1 cellular context compared by ENCODE assay signal in the genomic region with DNA sequence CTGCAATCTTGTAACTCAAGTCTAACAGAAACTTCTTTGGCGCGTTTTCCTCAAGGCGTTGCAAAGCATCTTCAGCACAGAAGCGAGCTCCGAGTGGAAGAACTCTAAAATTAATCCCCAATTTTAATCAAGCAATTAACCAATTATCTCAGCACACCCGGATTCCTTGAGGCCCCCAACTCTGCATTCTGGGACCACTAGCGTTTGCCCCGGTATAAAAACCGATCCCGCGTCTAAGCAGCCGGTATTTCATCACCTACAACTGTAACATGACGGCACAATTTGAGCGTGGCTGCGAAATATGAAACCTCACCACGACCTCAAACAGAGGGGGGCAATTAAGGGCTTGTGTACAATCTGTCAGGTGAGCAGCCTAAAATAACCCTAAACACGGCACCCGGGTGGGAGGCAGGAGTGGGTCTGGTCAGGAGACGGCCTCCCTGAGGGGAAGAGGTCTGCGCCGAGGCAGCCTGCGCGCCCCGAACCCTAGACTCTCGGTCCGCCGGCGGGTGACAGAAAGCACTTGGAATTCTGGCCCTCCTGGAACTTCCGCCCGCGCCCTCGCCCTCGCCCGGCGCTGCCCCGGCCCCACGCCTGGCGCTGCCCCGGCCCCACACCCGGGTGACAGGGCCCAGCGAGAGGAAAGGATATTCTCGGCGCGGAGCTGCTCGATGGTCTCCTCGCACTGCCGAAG.
TF ChIP-seq lines count a peak whose summit lies in the region.

No MANE protein-coding gene starts in this region.

TF ChIP-seq in HEK293, 187 proteins besides CTCF, POLR2A, EP300 and RAD21 (continued from another document):
- TF ChIP-seq, protein P1, sequence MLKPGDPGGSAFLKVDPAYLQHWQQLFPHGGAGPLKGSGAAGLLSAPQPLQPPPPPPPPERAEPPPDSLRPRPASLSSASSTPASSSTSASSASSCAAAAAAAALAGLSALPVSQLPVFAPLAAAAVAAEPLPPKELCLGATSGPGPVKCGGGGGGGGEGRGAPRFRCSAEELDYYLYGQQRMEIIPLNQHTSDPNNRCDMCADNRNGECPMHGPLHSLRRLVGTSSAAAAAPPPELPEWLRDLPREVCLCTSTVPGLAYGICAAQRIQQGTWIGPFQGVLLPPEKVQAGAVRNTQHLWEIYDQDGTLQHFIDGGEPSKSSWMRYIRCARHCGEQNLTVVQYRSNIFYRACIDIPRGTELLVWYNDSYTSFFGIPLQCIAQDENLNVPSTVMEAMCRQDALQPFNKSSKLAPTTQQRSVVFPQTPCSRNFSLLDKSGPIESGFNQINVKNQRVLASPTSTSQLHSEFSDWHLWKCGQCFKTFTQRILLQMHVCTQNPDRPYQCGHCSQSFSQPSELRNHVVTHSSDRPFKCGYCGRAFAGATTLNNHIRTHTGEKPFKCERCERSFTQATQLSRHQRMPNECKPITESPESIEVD (tag by site-specific recombination; IDR thresholded peaks at IDR 0.05) = 0 out of 2 replicates have a peak, but pooled peaks have one; percentile 29
- TF ChIP-seq MZF1 (tag by site-specific recombination; IDR thresholded peaks at IDR 0.05; ENCODE audit: borderline replicate concordance) (peak; percentile 14; the same call in 1 of the 2 replicates), ZNF341 (tag by site-specific recombination; IDR thresholded peaks at IDR 0.05; ENCODE audit: low read depth) (peak; percentile 55; the same call in 1 of the 2 replicates), ZNF785 (tag by site-specific recombination; IDR thresholded peaks at IDR 0.05) (peak; percentile 47; the same call in 1 of the 2 replicates), MYNN (tag by site-specific recombination; IDR thresholded peaks at IDR 0.05; ENCODE audit: borderline replicate concordance) (no peak), ZNF223 (tag by site-specific recombination; IDR thresholded peaks at IDR 0.05) (no peak), ZNF660 (tag by site-specific recombination; IDR thresholded peaks at IDR 0.05) (0 out of 2 replicates have a peak, but pooled peaks have one; percentile 41), ZNF335 (tag by site-specific recombination; conservative IDR thresholded peaks at IDR 0.05) (peak; percentile 58), ZSCAN30 (tag by site-specific recombination; IDR thresholded peaks at IDR 0.05) (peak; percentile 67), KLF8 (tag by site-specific recombination; IDR thresholded peaks at IDR 0.05) (peak; percentile 83; the same call in 1 of the 2 replicates), ZNF558 (tag by site-specific recombination; IDR thresholded peaks at IDR 0.05) (0 out of 2 replicates have a peak, but pooled peaks have one; percentile 23), GLIS2 (tag by site-specific recombination; IDR thresholded peaks at IDR 0.05) (peak; percentile 85), ZNF629 (tag by site-specific recombination; IDR thresholded peaks at IDR 0.05) (peak; percentile 95), ZBTB21 (tag by site-specific recombination; IDR thresholded peaks at IDR 0.05) (peak; percentile 90), EGR2 (tag by site-specific recombination; IDR thresholded peaks at IDR 0.05; ENCODE audit: low read depth) (peak; percentile 35; the same call in 1 of the 2 replicates), ZBTB8A (tag by site-specific recombination; IDR thresholded peaks at IDR 0.05) (peak; percentile 77), ZIC2 (tag by site-specific recombination; IDR thresholded peaks at IDR 0.05) (peak; percentile 91)
- TF ChIP-seq, protein P2, sequence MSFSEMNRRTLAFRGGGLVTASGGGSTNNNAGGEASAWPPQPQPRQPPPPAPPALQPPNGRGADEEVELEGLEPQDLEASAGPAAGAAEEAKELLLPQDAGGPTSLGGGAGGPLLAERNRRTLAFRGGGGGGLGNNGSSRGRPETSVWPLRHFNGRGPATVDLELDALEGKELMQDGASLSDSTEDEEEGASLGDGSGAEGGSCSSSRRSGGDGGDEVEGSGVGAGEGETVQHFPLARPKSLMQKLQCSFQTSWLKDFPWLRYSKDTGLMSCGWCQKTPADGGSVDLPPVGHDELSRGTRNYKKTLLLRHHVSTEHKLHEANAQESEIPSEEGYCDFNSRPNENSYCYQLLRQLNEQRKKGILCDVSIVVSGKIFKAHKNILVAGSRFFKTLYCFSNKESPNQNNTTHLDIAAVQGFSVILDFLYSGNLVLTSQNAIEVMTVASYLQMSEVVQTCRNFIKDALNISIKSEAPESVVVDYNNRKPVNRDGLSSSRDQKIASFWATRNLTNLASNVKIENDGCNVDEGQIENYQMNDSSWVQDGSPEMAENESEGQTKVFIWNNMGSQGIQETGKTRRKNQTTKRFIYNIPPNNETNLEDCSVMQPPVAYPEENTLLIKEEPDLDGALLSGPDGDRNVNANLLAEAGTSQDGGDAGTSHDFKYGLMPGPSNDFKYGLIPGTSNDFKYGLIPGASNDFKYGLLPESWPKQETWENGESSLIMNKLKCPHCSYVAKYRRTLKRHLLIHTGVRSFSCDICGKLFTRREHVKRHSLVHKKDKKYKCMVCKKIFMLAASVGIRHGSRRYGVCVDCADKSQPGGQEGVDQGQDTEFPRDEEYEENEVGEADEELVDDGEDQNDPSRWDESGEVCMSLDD (tag by site-specific recombination; IDR thresholded peaks at IDR 0.05) = peak; percentile 58; the same call in 1 of the 2 replicates
- TF ChIP-seq, protein P3, sequence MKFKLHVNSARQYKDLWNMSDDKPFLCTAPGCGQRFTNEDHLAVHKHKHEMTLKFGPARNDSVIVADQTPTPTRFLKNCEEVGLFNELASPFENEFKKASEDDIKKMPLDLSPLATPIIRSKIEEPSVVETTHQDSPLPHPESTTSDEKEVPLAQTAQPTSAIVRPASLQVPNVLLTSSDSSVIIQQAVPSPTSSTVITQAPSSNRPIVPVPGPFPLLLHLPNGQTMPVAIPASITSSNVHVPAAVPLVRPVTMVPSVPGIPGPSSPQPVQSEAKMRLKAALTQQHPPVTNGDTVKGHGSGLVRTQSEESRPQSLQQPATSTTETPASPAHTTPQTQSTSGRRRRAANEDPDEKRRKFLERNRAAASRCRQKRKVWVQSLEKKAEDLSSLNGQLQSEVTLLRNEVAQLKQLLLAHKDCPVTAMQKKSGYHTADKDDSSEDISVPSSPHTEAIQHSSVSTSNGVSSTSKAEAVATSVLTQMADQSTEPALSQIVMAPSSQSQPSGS (tag by site-specific recombination; IDR thresholded peaks at IDR 0.05; ENCODE audit: low read depth) = peak; percentile 76; the same call in 1 of the 2 replicates
